9 cellular contexts compared by ENCODE assay signal in the genomic region with DNA sequence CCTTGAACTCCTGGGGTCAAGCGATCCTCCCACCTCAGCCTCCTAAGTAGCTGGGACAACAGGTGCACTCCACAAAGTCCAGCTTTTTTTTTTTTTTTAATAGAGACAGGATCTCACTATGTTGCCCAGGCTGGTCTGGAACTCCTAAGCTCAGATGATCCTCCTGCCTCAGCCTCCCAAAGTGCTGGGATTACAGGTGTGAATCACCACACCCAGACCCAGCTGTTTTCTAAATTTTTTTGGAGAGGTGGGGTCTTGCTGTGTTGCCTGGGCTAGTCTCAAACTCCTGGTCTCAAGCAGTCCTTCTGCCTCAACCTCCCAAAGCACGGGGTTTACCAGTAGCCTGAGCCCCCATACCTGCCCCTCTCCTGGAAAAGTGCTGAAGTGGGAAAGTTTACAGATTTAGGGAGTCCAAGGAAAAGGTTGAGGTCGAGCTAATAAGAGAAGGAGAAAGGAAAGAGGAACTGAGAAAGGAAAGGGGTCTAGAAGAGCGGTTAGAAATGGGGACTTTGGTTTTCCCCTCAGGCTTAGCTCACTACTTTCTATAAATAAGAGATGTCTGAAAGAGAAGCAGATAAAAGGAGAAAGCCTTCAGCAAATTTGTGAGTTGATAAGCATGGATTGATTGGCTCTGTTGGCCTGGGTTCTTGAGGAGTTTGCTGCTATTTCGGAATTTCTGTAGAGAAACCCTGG.
DNase-seq lines count a peak whose midpoint lies in the region; ATAC-seq and TF ChIP-seq lines count a peak whose summit lies in the region.
"Had no signal": no experiment of that assay in that cellular context is flagged by ENCODE, and none has a peak within 500 bp of the region (broad histone marks: within the 10 kb centered on the region; RNA-seq: fewer than 3 reads in every experiment).

No MANE protein-coding gene starts in this region.

- no peak for TF ChIP-seq CTCF in NB4 (IDR thresholded peaks at IDR 0.05; ENCODE audit: low read depth, low read length)

- TF ChIP-seq POLR2A in NB4 (IDR thresholded peaks at IDR 0.05; ENCODE audit: extremely low read depth, insufficient read length) = no peak

- ATAC-seq in GM19438 (IDR thresholded peaks at IDR 0.05; ENCODE audit: low read depth, unreplicated experiment) (peak; percentile 70), HG02981 (IDR thresholded peaks at IDR 0.05; ENCODE audit: unreplicated experiment) (peak; percentile 59)

- DNase-seq in GF-D8 (lab: John Stamatoyannopoulos, UW) = peak; percentile 18
- peak; percentile 57 for DNase-seq in NB4 (ENCODE audit: low read depth)
- DNase-seq in hepatic stellate cell (ENCODE audit: low spot score) = no peak
- DNase-seq in NCI-H1092 treated with DMSO at 0.1 percent for 48 hours (lab: John Stamatoyannopoulos, UW) = no peak
- DNase-seq in effector CD8-positive, alpha-beta T cell (lab: John Stamatoyannopoulos, UW) = no peak
- no peak for DNase-seq in hypothalamus (lab: John Stamatoyannopoulos, UW)
- DNase-seq: GOT3 had no signal

- H3K4me3 ChIP-seq in NB4 (ENCODE audit: low read depth, low read length) = no peak overlapping the region

Comparison
In these comparisons a context has a peak if more than half of its experiments do, and no peak if none do; other contexts are left out.
1. DNase-seq: peak in GF-D8 (single experiment) and NB4 (single experiment); none in hepatic stellate cell (single experiment), NCI-H1092 treated with DMSO at 0.1 percent for 48 hours (single experiment), effector CD8-positive, alpha-beta T cell (single experiment) and hypothalamus (0 of 51).